ENCODE assay signal across 25 cellular contexts in the genomic region with DNA sequence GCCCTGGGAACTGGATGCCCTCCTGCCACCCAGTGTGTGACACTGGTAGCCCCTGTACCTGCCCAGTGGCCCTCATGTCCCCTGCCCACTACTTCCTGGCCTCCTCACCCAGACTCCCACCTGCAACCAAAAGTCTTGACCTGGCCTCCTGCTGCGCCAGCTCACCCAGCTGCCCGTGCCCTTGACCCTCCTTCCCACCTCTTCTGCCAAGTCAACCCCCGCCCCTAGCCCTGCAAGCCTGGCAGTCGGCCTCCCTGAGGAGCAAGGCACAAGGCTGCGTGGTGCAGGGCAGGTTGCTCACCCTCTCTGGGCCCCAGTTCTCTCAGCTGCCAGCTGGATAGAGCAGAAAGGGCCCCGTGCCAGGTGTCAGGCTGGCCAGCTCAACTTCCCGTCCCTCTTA. TPM values are rescaled to one million over a fixed set of nuclear protein-coding genes. Genes with fewer than 3 reads are reported as not detected.
DNase-seq lines count a peak whose midpoint lies in the region; ATAC-seq and TF ChIP-seq lines count a peak whose summit lies in the region.
"Had no signal": no experiment of that assay in that cellular context is flagged by ENCODE, and none has a peak within 500 bp of the region (broad histone marks: within the 10 kb centered on the region; RNA-seq: fewer than 3 reads in every experiment).

No MANE protein-coding gene starts in this region.

- H3K4me1 ChIP-seq in CD8-positive, alpha-beta T cell (ENCODE audit: insufficient read depth, low read length), result peaks cover 3% of the 10 kb centered on the region
- H3K4me1 ChIP-seq in foreskin keratinocyte (peaks cover 4% of the 10 kb centered on the region), psoas muscle (no peaks in the 10 kb centered on the region)
- H3K4me1 ChIP-seq: pancreas, sigmoid colon had no signal

- TF ChIP-seq CTCF in activated CD8-positive, alpha-beta T cell treated with anti-CD3 and anti-CD28 coated beads for 36 hours (IDR thresholded peaks at IDR 0.05), result no peak
- TF ChIP-seq CTCF in CD8-positive, alpha-beta T cell (IDR thresholded peaks at IDR 0.05), result no peak
- TF ChIP-seq CTCF in foreskin keratinocyte (conservative IDR thresholded peaks at IDR 0.05) (no peak), psoas muscle (IDR thresholded peaks at IDR 0.05) (no peak)

- H3K27me3 ChIP-seq in CD8-positive, alpha-beta T cell (ENCODE audit: insufficient read depth, low read length), result no peaks in the 10 kb centered on the region
- no peaks in the 10 kb centered on the region for H3K27me3 ChIP-seq in foreskin keratinocyte
- no peaks in the 10 kb centered on the region for H3K27me3 ChIP-seq in psoas muscle (ENCODE audit: insufficient read depth in 3 of 3, low read length in 2 of 3)
- H3K27me3 ChIP-seq: pancreas, sigmoid colon, transverse colon had no signal

- WGBS in psoas muscle, 3 donors, result 43 to 57% (median 45%) methylated on average over 7 of the region's 7 CpGs

- no peaks in the 10 kb centered on the region for H3K9me3 Mint-ChIP-seq in activated CD8-positive, alpha-beta T cell treated with anti-CD3 and anti-CD28 coated beads, Interleukin-2, amount 10 ng/mL, durations not matched to agents 7 days and 5 days (ENCODE audit: insufficient read depth)
- H3K9me3 Mint-ChIP-seq in activated CD8-positive, alpha-beta T cell treated with anti-CD3 and anti-CD28 coated beads for 36 hours, result no peaks in the 10 kb centered on the region
- H3K9me3 Mint-ChIP-seq in CD8-positive, alpha-beta T cell, result no peaks in the 10 kb centered on the region
- H3K9me3 Mint-ChIP-seq: activated naive CD8-positive, alpha-beta T cell treated with anti-CD3 and anti-CD28 coated beads, Interleukin-2, amount 50 U/mL, for 24 hours; mesothelial cell of epicardium; natural killer cell treated with Interleukin-12 subunit alpha and Interleukin-12 subunit beta and Interleukin-15 and Interleukin-18, amount 100 ng/mL, for 72 hours had no signal

- no peaks in the 10 kb centered on the region for H3K27me3 Mint-ChIP-seq in activated CD8-positive, alpha-beta T cell treated with anti-CD3 and anti-CD28 coated beads, Interleukin-2, amount 10 ng/mL, durations not matched to agents 7 days and 5 days (ENCODE audit: low read depth)
- H3K27me3 Mint-ChIP-seq in activated CD8-positive, alpha-beta T cell treated with anti-CD3 and anti-CD28 coated beads for 36 hours, result no peaks in the 10 kb centered on the region
- no peaks in the 10 kb centered on the region for H3K27me3 Mint-ChIP-seq in CD8-positive, alpha-beta T cell (ENCODE audit: low read depth)
- H3K27me3 Mint-ChIP-seq: activated naive CD8-positive, alpha-beta T cell treated with anti-CD3 and anti-CD28 coated beads, Interleukin-2, amount 50 U/mL, for 24 hours had no signal

- no peak for ATAC-seq in activated CD8-positive, alpha-beta T cell treated with anti-CD3 and anti-CD28 coated beads, Interleukin-2, amount 10 ng/mL, durations not matched to agents 7 days and 5 days
- no peak for ATAC-seq in activated CD8-positive, alpha-beta T cell treated with anti-CD3 and anti-CD28 coated beads for 36 hours
- ATAC-seq in CD8-positive, alpha-beta T cell, result no peak
- ATAC-seq in foreskin keratinocyte, result no peak
- ATAC-seq in psoas muscle, result no peak
- ATAC-seq: activated naive CD8-positive, alpha-beta T cell treated with anti-CD3 and anti-CD28 coated beads, Interleukin-2, amount 50 U/mL, for 24 hours; natural killer cell treated with Interleukin-12 subunit alpha and Interleukin-12 subunit beta and Interleukin-15 and Interleukin-18, amount 100 ng/mL, for 72 hours; pancreas had no signal

- H3K9me3 ChIP-seq in CD8-positive, alpha-beta T cell (ENCODE audit: low read length), result no peaks in the 10 kb centered on the region
- H3K9me3 ChIP-seq in psoas muscle, result no peaks in the 10 kb centered on the region
- H3K9me3 ChIP-seq: pancreas, sigmoid colon, SJCRH30, transverse colon had no signal

- POLR2A ChIA-PET in activated CD8-positive, alpha-beta T cell treated with anti-CD3 and anti-CD28 coated beads, Interleukin-2, amount 10 ng/mL, durations not matched to agents 7 days and 5 days (lab: Charles Lee), result no interaction called here
- POLR2A ChIA-PET in activated CD8-positive, alpha-beta T cell treated with anti-CD3 and anti-CD28 coated beads for 36 hours (lab: Charles Lee), result interaction anchor here (0.6 to 1.0 kb wide), 2 partner anchors 12 to 16 kb away, joined by 3 read pairs; a partner anchor contains a TSS
- POLR2A ChIA-PET in CD8-positive, alpha-beta T cell (lab: Charles Lee), result no interaction called here

- H3K36me3 Mint-ChIP-seq in activated CD8-positive, alpha-beta T cell treated with anti-CD3 and anti-CD28 coated beads, Interleukin-2, amount 10 ng/mL, durations not matched to agents 7 days and 5 days (ENCODE audit: low read depth), result peaks cover 11% of the 10 kb centered on the region
- H3K36me3 Mint-ChIP-seq in activated CD8-positive, alpha-beta T cell treated with anti-CD3 and anti-CD28 coated beads for 36 hours (ENCODE audit: low read depth), result peaks cover 5% of the 10 kb centered on the region
- H3K36me3 Mint-ChIP-seq in CD8-positive, alpha-beta T cell, result peaks cover 24% of the 10 kb centered on the region
- H3K36me3 Mint-ChIP-seq: mesothelial cell of epicardium; natural killer cell treated with Interleukin-12 subunit alpha and Interleukin-12 subunit beta and Interleukin-15 and Interleukin-18, amount 100 ng/mL, for 72 hours had no signal

- no peak overlapping the region for H3K4me3 ChIP-seq in CD8-positive, alpha-beta T cell (ENCODE audit: low read depth, low read length)
- no peak overlapping the region for H3K4me3 ChIP-seq in psoas muscle
- H3K4me3 ChIP-seq: pancreas, sigmoid colon, SJCRH30, transverse colon had no signal

- CTCF ChIA-PET in activated CD8-positive, alpha-beta T cell treated with anti-CD3 and anti-CD28 coated beads, Interleukin-2, amount 10 ng/mL, durations not matched to agents 7 days and 5 days (lab: Charles Lee), result interaction anchor here (1.2 kb wide), 1 partner anchor 56 kb away, joined by 4 read pairs; no protein-coding TSS in a partner anchor
- CTCF ChIA-PET in activated CD8-positive, alpha-beta T cell treated with anti-CD3 and anti-CD28 coated beads for 36 hours (lab: Charles Lee), result no interaction called here
- CTCF ChIA-PET in CD8-positive, alpha-beta T cell (lab: Charles Lee), result no interaction called here

- no peaks in the 10 kb centered on the region for H3K36me3 ChIP-seq in CD8-positive, alpha-beta T cell (ENCODE audit: insufficient read depth, low read length)
- no peaks in the 10 kb centered on the region for H3K36me3 ChIP-seq in psoas muscle (ENCODE audit: insufficient read depth in 1 of 2, low read depth in 1 of 2)
- H3K36me3 ChIP-seq: pancreas, sigmoid colon, SJCRH30, transverse colon had no signal

- H3K4me1 Mint-ChIP-seq in activated CD8-positive, alpha-beta T cell treated with anti-CD3 and anti-CD28 coated beads, Interleukin-2, amount 10 ng/mL, durations not matched to agents 7 days and 5 days (ENCODE audit: low read depth), result no peaks in the 10 kb centered on the region
- peaks cover 5% of the 10 kb centered on the region for H3K4me1 Mint-ChIP-seq in activated CD8-positive, alpha-beta T cell treated with anti-CD3 and anti-CD28 coated beads for 36 hours (ENCODE audit: low read depth)
- peaks cover 13% of the 10 kb centered on the region for H3K4me1 Mint-ChIP-seq in CD8-positive, alpha-beta T cell (ENCODE audit: low read depth)

- peak overlapping the region; percentile 15 for H3K27ac Mint-ChIP-seq in activated CD8-positive, alpha-beta T cell treated with anti-CD3 and anti-CD28 coated beads, Interleukin-2, amount 10 ng/mL, durations not matched to agents 7 days and 5 days
- H3K27ac Mint-ChIP-seq in activated CD8-positive, alpha-beta T cell treated with anti-CD3 and anti-CD28 coated beads for 36 hours, result no peak overlapping the region
- H3K27ac Mint-ChIP-seq in CD8-positive, alpha-beta T cell, result peak overlapping the region; percentile 49
- H3K27ac Mint-ChIP-seq: activated naive CD8-positive, alpha-beta T cell treated with anti-CD3 and anti-CD28 coated beads, Interleukin-2, amount 50 U/mL, for 24 hours; mesothelial cell of epicardium; natural killer cell treated with Interleukin-12 subunit alpha and Interleukin-12 subunit beta and Interleukin-15 and Interleukin-18, amount 100 ng/mL, for 72 hours had no signal

- intact Hi-C loops in activated CD8-positive, alpha-beta T cell treated with anti-CD3 and anti-CD28 coated beads for 36 hours (cut with micrococcal nuclease), result no loop called here
- intact Hi-C loops in CD8-positive, alpha-beta T cell (cut with DNase I, micrococcal nuclease), result loop anchor here in 1 of 2 experiments (5.0 kb wide), 1 partner anchor 40 kb away; no protein-coding TSS in a partner anchor
- intact Hi-C loops in psoas muscle (cut with DNase I), result no loop called here

- H3K4me3 Mint-ChIP-seq in activated CD8-positive, alpha-beta T cell treated with anti-CD3 and anti-CD28 coated beads, Interleukin-2, amount 10 ng/mL, durations not matched to agents 7 days and 5 days, result no peak overlapping the region
- no peak overlapping the region for H3K4me3 Mint-ChIP-seq in activated CD8-positive, alpha-beta T cell treated with anti-CD3 and anti-CD28 coated beads for 36 hours
- no peak overlapping the region for H3K4me3 Mint-ChIP-seq in CD8-positive, alpha-beta T cell
- H3K4me3 Mint-ChIP-seq: activated naive CD8-positive, alpha-beta T cell treated with anti-CD3 and anti-CD28 coated beads, Interleukin-2, amount 50 U/mL, for 24 hours; mesothelial cell of epicardium; natural killer cell treated with Interleukin-12 subunit alpha and Interleukin-12 subunit beta and Interleukin-15 and Interleukin-18, amount 100 ng/mL, for 72 hours had no signal

- no peak overlapping the region for H3K27ac ChIP-seq in CD8-positive, alpha-beta T cell (ENCODE audit: low read depth, low read length)
- H3K27ac ChIP-seq in foreskin keratinocyte (peak overlapping the region; percentile 59), psoas muscle (no peak overlapping the region)
- H3K27ac ChIP-seq: KMS-11, pancreas, sigmoid colon, SJCRH30, transverse colon had no signal

- no peak for DNase-seq in activated CD8-positive, alpha-beta T cell treated with anti-CD3 and anti-CD28 coated beads, Interleukin-2, amount 10 ng/mL, durations not matched to agents 7 days and 5 days
- DNase-seq in activated CD8-positive, alpha-beta T cell treated with anti-CD3 and anti-CD28 coated beads for 36 hours, result no peak
- DNase-seq in CD8-positive, alpha-beta T cell, result no peak
- DNase-seq in foreskin keratinocyte, result no peak
- DNase-seq in psoas muscle, result peak; percentile 4 to 46
- no peak for DNase-seq in nucleus accumbens (lab: John Stamatoyannopoulos, UW)
- no peak for DNase-seq in GM19238 (ENCODE audit: insufficient read length, low spot score)
- DNase-seq in D341Med (ENCODE audit: low spot score), result no peak
- DNase-seq: activated CD4-positive, CD25-positive, alpha-beta regulatory T cell treated with anti-CD3 and anti-CD28 coated beads, Interleukin-2, amount 50 U/mL, for 72 hours; activated naive CD8-positive, alpha-beta T cell treated with anti-CD3 and anti-CD28 coated beads, Interleukin-2, amount 50 U/mL, for 24 hours; AML-193; DMS79; effector CD4-positive, alpha-beta T cell; NCI-H146; NCI-H510A treated with DMSO at 0.1 percent for 48 hours; NK-92 treated with Interleukin-12 subunit alpha and Interleukin-12 subunit beta, amount 100 ng/mL, for 24 hours; sigmoid colon; SJCRH30; stimulated activated CD4-positive, alpha-beta T cell treated with anti-CD3 and anti-CD28 coated beads, Interleukin-15, amount 100 ng/mL, for 24 hours; transverse colon had no signal

RNA-seq across cellular contexts. Expression of a gene that starts 12.3 kb away (rescaled TPM):
- 1 to 10 TPM; 4.0 to 4.5 TPM for total RNA-seq in activated CD8-positive, alpha-beta T cell treated with anti-CD3 and anti-CD28 coated beads, Interleukin-2, amount 10 ng/mL, durations not matched to agents 7 days and 5 days
- 10 to 100 TPM; 11.9 to 12.1 TPM for total RNA-seq in activated CD8-positive, alpha-beta T cell treated with anti-CD3 and anti-CD28 coated beads for 36 hours
- total RNA-seq in CD8-positive, alpha-beta T cell, result 1 to 10 TPM; 3.5 to 4.1 TPM
- total RNA-seq in foreskin keratinocyte (49.6 and 50.4 TPM in 2 replicates), psoas muscle (10 to 100 TPM in 1 of 4 donors, 1 to 10 TPM in 3; 7.0 to 20.4 (median 9.3) TPM)
- polyA plus RNA-seq in foreskin keratinocyte (25.0 and 26.2 TPM in 2 replicates), psoas muscle (10 to 100 TPM in 1 of 3 donors, 1 to 10 TPM in 2; 8.2 to 65.6 (median 9.0) TPM)

RNA-seq across cellular contexts. Expression of a gene that starts 29.9 kb away (rescaled TPM):
- total RNA-seq in activated CD8-positive, alpha-beta T cell treated with anti-CD3 and anti-CD28 coated beads, Interleukin-2, amount 10 ng/mL, durations not matched to agents 7 days and 5 days, result 10 to 100 TPM; 25.9 to 26.3 TPM
- 10 to 100 TPM; 11.9 to 12.2 TPM for total RNA-seq in activated CD8-positive, alpha-beta T cell treated with anti-CD3 and anti-CD28 coated beads for 36 hours
- 10 to 100 TPM; 15.8 to 18.3 TPM for total RNA-seq in CD8-positive, alpha-beta T cell
- total RNA-seq in foreskin keratinocyte (0.14 TPM in 2 replicates), psoas muscle (1 to 10 TPM in 3 of 4 donors, under 1 TPM in 1; 0.71 to 2.2 (median 1.9) TPM)
- polyA plus RNA-seq in foreskin keratinocyte (0.17 and 0.19 TPM in 2 replicates), psoas muscle (1 to 10 TPM in 2 of 3 donors, under 1 TPM in 1; 0.71 to 1.9 (median 1.4) TPM)
- total RNA-seq: fibroblast of villous mesenchyme had no signal

Comparison
In these comparisons a context has a peak if more than half of its experiments do, and no peak if none do; other contexts are left out.
1. DNase-seq: peak in psoas muscle (2 of 2); none in activated CD8-positive, alpha-beta T cell treated with anti-CD3 and anti-CD28 coated beads, Interleukin-2, amount 10 ng/mL, durations not matched to agents 7 days and 5 days (single experiment), activated CD8-positive, alpha-beta T cell treated with anti-CD3 and anti-CD28 coated beads for 36 hours (single experiment), CD8-positive, alpha-beta T cell (0 of 7), foreskin keratinocyte (0 of 2), nucleus accumbens (0 of 56), GM19238 (single experiment) and D341Med (single experiment).
2. RNA of a gene that starts 29.9 kb away (total RNA-seq): 25.9 to 26.3 TPM in activated CD8-positive, alpha-beta T cell treated with anti-CD3 and anti-CD28 coated beads, Interleukin-2, amount 10 ng/mL, durations not matched to agents 7 days and 5 days, 15.8 to 18.3 TPM in CD8-positive, alpha-beta T cell and 11.9 to 12.2 TPM in activated CD8-positive, alpha-beta T cell treated with anti-CD3 and anti-CD28 coated beads for 36 hours; 0.71 to 2.2 TPM in psoas muscle and 0.14 TPM in foreskin keratinocyte; every median in the first group is over 4 times any median in the second.